3 cellular contexts compared by ENCODE assay signal in genomic region chrX:48396931-48397330, GRCh38. TPM values are rescaled to one million over a fixed set of nuclear protein-coding genes. Genes with fewer than 3 reads are reported as not detected.
"Had no signal": no experiment of that assay in that cellular context is flagged by ENCODE, and none has a peak within 500 bp of the region (broad histone marks: within the 10 kb centered on the region; RNA-seq: fewer than 3 reads in every experiment).

No MANE protein-coding gene starts in this region.

RNA-seq across cellular contexts. Expression of gene SSX4, which starts 13.6 kb away (rescaled TPM):
- total RNA-seq: HepG2, HT-29, IMR-90 had no signal

RNA-seq across cellular contexts. Expression of gene SSX4B, which starts 14.8 kb away (rescaled TPM):
- total RNA-seq: HepG2, HT-29, IMR-90 had no signal

RNA-seq across cellular contexts. Expression of gene SSX3, which starts 40.4 kb away (rescaled TPM):
- total RNA-seq: HepG2, HT-29, IMR-90 had no signal
